Comparison of ENCODE assay signal across 23 cellular contexts in genomic region chr11:62280452-62280851, GRCh38. TPM values are rescaled to one million over a fixed set of nuclear protein-coding genes. Genes with fewer than 3 reads are reported as not detected.
DNase-seq lines count a peak whose midpoint lies in the region; ATAC-seq, FAIRE-seq and TF ChIP-seq lines count a peak whose summit lies in the region.
"Had no signal": no experiment of that assay in that cellular context is flagged by ENCODE, and none has a peak within 500 bp of the region (broad histone marks: within the 10 kb centered on the region; RNA-seq: fewer than 3 reads in every experiment).

No MANE protein-coding gene starts in this region.

- ATAC-seq in A549: no peak
- ATAC-seq: GM12878 had no signal

- H3K4me2 ChIP-seq in A549: no peak overlapping the region
- H3K4me2 ChIP-seq: BLaER1 treated with 17β-estradiol and CSF1 and Interleukin-3, amounts not matched to agents 10 nM and 100 nM had no signal

- no peak overlapping the region for H3K27ac ChIP-seq in A549
- H3K27ac ChIP-seq: BLaER1 treated with 17β-estradiol and CSF1 and Interleukin-3, amounts not matched to agents 10 nM and 100 nM had no signal

- CTCF ChIA-PET in A549 (lab: Yijun Ruan, JAX): no interaction called here

- no peak for TF ChIP-seq EP300 in A549 (IDR thresholded peaks at IDR 0.05)

- peaks cover 12% of the 10 kb centered on the region; the same call in 2 of the 3 replicates for H3K9me3 ChIP-seq in A549
- H3K9me3 ChIP-seq: BE2C had no signal

- no peaks in the 10 kb centered on the region for H3K36me3 Mint-ChIP-seq in CD14-positive monocyte
- H3K36me3 Mint-ChIP-seq in activated T-helper 2 cell treated with anti-CD3 and anti-CD28 coated beads, Interferon-gamma antibody, Interleukin-2, Interleukin-4, amounts not matched to agents 10 μg/mL and 5 μg/mL and 100 μg/mL, durations not matched to agents 14 hours and 24 hours and 36 hours (ENCODE audit: low read depth): no peaks in the 10 kb centered on the region
- H3K36me3 Mint-ChIP-seq: CD4-positive, alpha-beta memory T cell had no signal

- no peak overlapping the region for H3K4me3 ChIP-seq in A549
- H3K4me3 ChIP-seq: BLaER1 treated with 17β-estradiol and CSF1 and Interleukin-3, amounts not matched to agents 10 nM and 100 nM; GM12878; HAP-1 had no signal

- H3K9me3 Mint-ChIP-seq in CD14-positive monocyte: peaks cover 0 to 8% (median 6%) of the 10 kb centered on the region in 7 donors
- H3K9me3 Mint-ChIP-seq in activated T-helper 2 cell treated with anti-CD3 and anti-CD28 coated beads, Interferon-gamma antibody, Interleukin-2, Interleukin-4, amounts not matched to agents 10 μg/mL and 5 μg/mL and 100 μg/mL, durations not matched to agents 14 hours and 24 hours and 36 hours: no peaks in the 10 kb centered on the region
- H3K9me3 Mint-ChIP-seq: CD4-positive, alpha-beta memory T cell had no signal

- no peak overlapping the region for H3K4me3 Mint-ChIP-seq in CD14-positive monocyte
- H3K4me3 Mint-ChIP-seq in activated T-helper 2 cell treated with anti-CD3 and anti-CD28 coated beads, Interferon-gamma antibody, Interleukin-2, Interleukin-4, amounts not matched to agents 10 μg/mL and 5 μg/mL and 100 μg/mL, durations not matched to agents 14 hours and 24 hours and 36 hours (ENCODE audit: low read depth): no peak overlapping the region
- H3K4me3 Mint-ChIP-seq: CD4-positive, alpha-beta memory T cell had no signal

- peaks cover 0 to 15% (median 6%) of the 10 kb centered on the region in 3 donors for H3K27me3 Mint-ChIP-seq in CD14-positive monocyte (ENCODE audit: low read depth in 3 of 3)
- H3K27me3 Mint-ChIP-seq in activated T-helper 2 cell treated with anti-CD3 and anti-CD28 coated beads, Interferon-gamma antibody, Interleukin-2, Interleukin-4, amounts not matched to agents 10 μg/mL and 5 μg/mL and 100 μg/mL, durations not matched to agents 14 hours and 24 hours and 36 hours (ENCODE audit: low read depth): peaks cover 12% of the 10 kb centered on the region

- no peaks in the 10 kb centered on the region for H3K4me1 Mint-ChIP-seq in CD14-positive monocyte
- no peaks in the 10 kb centered on the region for H3K4me1 Mint-ChIP-seq in activated T-helper 2 cell treated with anti-CD3 and anti-CD28 coated beads, Interferon-gamma antibody, Interleukin-2, Interleukin-4, amounts not matched to agents 10 μg/mL and 5 μg/mL and 100 μg/mL, durations not matched to agents 14 hours and 24 hours and 36 hours (ENCODE audit: low read depth)
- H3K4me1 Mint-ChIP-seq: CD4-positive, alpha-beta memory T cell had no signal

- no peak for TF ChIP-seq RAD21 in A549 (conservative IDR thresholded peaks at IDR 0.05 in 1 of 2, IDR thresholded peaks at IDR 0.05 in 1 of 2)

- intact Hi-C loops in CD14-positive monocyte (cut with micrococcal nuclease): no loop called here
- intact Hi-C loops in activated T-helper 2 cell treated with anti-CD3 and anti-CD28 coated beads, Interferon-gamma antibody, Interleukin-2, Interleukin-4, amounts not matched to agents 10 μg/mL and 5 μg/mL and 100 μg/mL, durations not matched to agents 14 hours and 24 hours and 36 hours (cut with micrococcal nuclease): no loop called here

- POLR2A ChIA-PET in A549 (lab: Yijun Ruan, JAX): no interaction called here

- H3K4me1 ChIP-seq in A549: no peaks in the 10 kb centered on the region
- H3K4me1 ChIP-seq: BE2C; BLaER1 treated with 17β-estradiol and CSF1 and Interleukin-3, amounts not matched to agents 10 nM and 100 nM had no signal

- TF ChIP-seq POLR2A in A549 (IDR thresholded peaks at IDR 0.05; ENCODE audit: low read length): no peak

- FAIRE-seq in A549 (lab: Jason Lieb, UNC) (peak; percentile 84), TTC549 (lab: Jason Lieb, UNC) (peak; percentile 23), endometrium (lab: Jason Lieb, UNC) (peak; percentile 73)
- FAIRE-seq: GM12878, GM19239, H54 had no signal

- TF ChIP-seq CTCF in A549 (IDR thresholded peaks at IDR 0.05): no peak
- TF ChIP-seq CTCF in CD14-positive monocyte (IDR thresholded peaks at IDR 0.05): no peak

- H3K27ac Mint-ChIP-seq in CD14-positive monocyte: no peak overlapping the region
- no peak overlapping the region for H3K27ac Mint-ChIP-seq in activated T-helper 2 cell treated with anti-CD3 and anti-CD28 coated beads, Interferon-gamma antibody, Interleukin-2, Interleukin-4, amounts not matched to agents 10 μg/mL and 5 μg/mL and 100 μg/mL, durations not matched to agents 14 hours and 24 hours and 36 hours
- H3K27ac Mint-ChIP-seq: CD4-positive, alpha-beta memory T cell had no signal

- DNase-seq in A549 (ENCODE audit: low read depth in 1 of 2, low spot score in 1 of 2) (no peak), NCI-H2227 (lab: John Stamatoyannopoulos, UW; ENCODE audit: unreplicated experiment) (no peak), CD14-positive monocyte (ENCODE audit: low spot score) (no peak), DMS53 treated with DMSO at 0.1 percent for 48 hours (lab: John Stamatoyannopoulos, UW; ENCODE audit: unreplicated experiment) (no peak)
- DNase-seq in activated T-helper 2 cell treated with anti-CD3 and anti-CD28 coated beads, Interferon-gamma antibody, Interleukin-2, Interleukin-4, amounts not matched to agents 10 μg/mL and 5 μg/mL and 100 μg/mL, durations not matched to agents 14 hours and 24 hours and 36 hours (ENCODE audit: low spot score): no peak
- DNase-seq: 8988T; AML-193; BE2C; Calu3; CD4-positive, alpha-beta memory T cell; COR-L47; DMS53; DND-41; GDM1; GOT3 had no signal

TF ChIP-seq in A549, 52 proteins besides CTCF, POLR2A, EP300 and RAD21:
- TF ChIP-seq HES2 (IDR thresholded peaks at IDR 0.05) (no peak), ZFP36 (IDR thresholded peaks at IDR 0.05; ENCODE audit: borderline replicate concordance, partially characterized antibody) (peak; percentile 29)

RNA-seq across cellular contexts. Expression of gene SCGB2A2, which starts 10.5 kb away (rescaled TPM):
- polyA plus RNA-seq in A549 (2011; rRNA removed): not detected in 2 replicates
- polyA plus RNA-seq in A549 (2012; cell fraction: cytosol; rRNA removed): not detected in 2 replicates
- not detected in 2 replicates for polyA plus RNA-seq in A549 (2012; cell fraction: nucleus; rRNA removed)
- polyA plus RNA-seq in A549 (2017; fragmentation: RNase III; extraction: RNeasy Plus Mini Kit Qiagen cat#74134 plus additional on column Dnase treatment): not detected in 3 replicates
- polyA minus RNA-seq in A549 (2011; rRNA and poly(A)+ RNA removed): not detected in 2 replicates
- not detected for polyA plus RNA-seq in CD14-positive monocyte
- not detected in 2 replicates for total RNA-seq in activated T-helper 2 cell treated with anti-CD3 and anti-CD28 coated beads, Interferon-gamma antibody, Interleukin-2, Interleukin-4, amounts not matched to agents 10 μg/mL and 5 μg/mL and 100 μg/mL, durations not matched to agents 14 hours and 24 hours and 36 hours
- total RNA-seq: Calu3; CD4-positive, alpha-beta memory T cell; GM12878 had no signal
- polyA plus RNA-seq: AG04450; CD4-positive, alpha-beta memory T cell; GM12878 had no signal

RNA-seq across cellular contexts. Expression of gene SCGB1D4, which starts 18.4 kb away (rescaled TPM):
- polyA plus RNA-seq in A549 (2011; rRNA removed): not detected in 2 replicates
- polyA plus RNA-seq in A549 (2012; cell fraction: cytosol; rRNA removed): not detected in 2 replicates
- polyA plus RNA-seq in A549 (2012; cell fraction: nucleus; rRNA removed): not detected in 2 replicates
- polyA plus RNA-seq in A549 (2017; fragmentation: RNase III; extraction: RNeasy Plus Mini Kit Qiagen cat#74134 plus additional on column Dnase treatment): not detected in 3 replicates
- polyA minus RNA-seq in A549 (2011; rRNA and poly(A)+ RNA removed): not detected in 2 replicates
- polyA plus RNA-seq in CD14-positive monocyte: not detected
- total RNA-seq in activated T-helper 2 cell treated with anti-CD3 and anti-CD28 coated beads, Interferon-gamma antibody, Interleukin-2, Interleukin-4, amounts not matched to agents 10 μg/mL and 5 μg/mL and 100 μg/mL, durations not matched to agents 14 hours and 24 hours and 36 hours: not detected in 2 replicates
- total RNA-seq: Calu3; CD4-positive, alpha-beta memory T cell; GM12878 had no signal
- polyA plus RNA-seq: AG04450; CD4-positive, alpha-beta memory T cell; GM12878 had no signal

RNA-seq across cellular contexts. Expression of gene SCGB1D2, which starts 38.4 kb away (rescaled TPM):
- polyA plus RNA-seq in A549 (2011; rRNA removed): not detected in 2 replicates
- not detected in 2 replicates for polyA plus RNA-seq in A549 (2012; cell fraction: cytosol; rRNA removed)
- polyA plus RNA-seq in A549 (2012; cell fraction: nucleus; rRNA removed): not detected in 2 replicates
- not detected in 3 replicates for polyA plus RNA-seq in A549 (2017; fragmentation: RNase III; extraction: RNeasy Plus Mini Kit Qiagen cat#74134 plus additional on column Dnase treatment)
- not detected in 2 replicates for polyA minus RNA-seq in A549 (2011; rRNA and poly(A)+ RNA removed)
- not detected for polyA plus RNA-seq in CD14-positive monocyte
- not detected in 2 replicates for total RNA-seq in activated T-helper 2 cell treated with anti-CD3 and anti-CD28 coated beads, Interferon-gamma antibody, Interleukin-2, Interleukin-4, amounts not matched to agents 10 μg/mL and 5 μg/mL and 100 μg/mL, durations not matched to agents 14 hours and 24 hours and 36 hours
- total RNA-seq: Calu3; CD4-positive, alpha-beta memory T cell; GM12878 had no signal
- polyA plus RNA-seq: AG04450; CD4-positive, alpha-beta memory T cell had no signal

RNA-seq across cellular contexts. Expression of gene ASRGL1, which starts 56.8 kb away (rescaled TPM):
- polyA plus RNA-seq in A549 (2011; rRNA removed): 13.6 and 19.5 TPM in 2 replicates
- polyA plus RNA-seq in A549 (2012; cell fraction: cytosol; rRNA removed): 16.9 and 21.0 TPM in 2 replicates
- polyA plus RNA-seq in A549 (2012; cell fraction: nucleus; rRNA removed): 19.3 and 22.5 TPM in 2 replicates
- 12.5 to 13.5 TPM (median 12.7 TPM) in 3 replicates for polyA plus RNA-seq in A549 (2017; fragmentation: RNase III; extraction: RNeasy Plus Mini Kit Qiagen cat#74134 plus additional on column Dnase treatment)
- polyA minus RNA-seq in A549 (2011; rRNA and poly(A)+ RNA removed): 11.2 and 13.8 TPM in 2 replicates
- polyA plus RNA-seq in CD14-positive monocyte: 10 to 100 TPM; 50.6 to 57.8 TPM
- total RNA-seq in activated T-helper 2 cell treated with anti-CD3 and anti-CD28 coated beads, Interferon-gamma antibody, Interleukin-2, Interleukin-4, amounts not matched to agents 10 μg/mL and 5 μg/mL and 100 μg/mL, durations not matched to agents 14 hours and 24 hours and 36 hours: 6.1 and 7.4 TPM in 2 replicates
